1 cellular context compared by ENCODE assay signal in genomic region chr3:48188266-48189201, GRCh38.
TF ChIP-seq lines count a peak whose summit lies in the region.

Gene CDC25A (minus strand): TSS chr3:48188417. CDS start chr3:48187947, 470 bp downstream.

TF ChIP-seq in HEK293, 187 proteins besides CTCF, POLR2A, EP300 and RAD21 (continued from another document and continues in another):
- no peak for TF ChIP-seq PRDM2 (tag by site-specific recombination; IDR thresholded peaks at IDR 0.05; ENCODE audit: borderline replicate concordance)
- TF ChIP-seq ZBTB26 (tag by site-specific recombination; optimal IDR thresholded peaks at IDR 0.05): peak; percentile 13
- TF ChIP-seq IKZF3 (tag by site-specific recombination; IDR thresholded peaks at IDR 0.05): no peak
- no peak for TF ChIP-seq ZNF404 (tag by site-specific recombination; IDR thresholded peaks at IDR 0.05)
- TF ChIP-seq PRDM10 (tag by site-specific recombination; IDR thresholded peaks at IDR 0.05): peak; percentile 71
- no peak for TF ChIP-seq ZNF426 (tag by site-specific recombination; IDR thresholded peaks at IDR 0.05)
- no peak for TF ChIP-seq ZNF48 (tag by site-specific recombination; IDR thresholded peaks at IDR 0.05)
- no peak for TF ChIP-seq ZNF776 (tag by site-specific recombination; IDR thresholded peaks at IDR 0.05; ENCODE audit: borderline replicate concordance)
- peak; percentile 92 for TF ChIP-seq ZBTB10 (tag by site-specific recombination; IDR thresholded peaks at IDR 0.05)
- TF ChIP-seq ZNF747 (tag by site-specific recombination; IDR thresholded peaks at IDR 0.05): no peak
- TF ChIP-seq MZF1 (tag by site-specific recombination; IDR thresholded peaks at IDR 0.05; ENCODE audit: borderline replicate concordance): no peak
- no peak for TF ChIP-seq ZNF19 (tag by site-specific recombination; IDR thresholded peaks at IDR 0.05; ENCODE audit: low read depth)
- TF ChIP-seq BCL11B (tag by site-specific recombination; IDR thresholded peaks at IDR 0.05; ENCODE audit: low read depth): no peak
- TF ChIP-seq ZNF18 (tag by site-specific recombination; IDR thresholded peaks at IDR 0.05): no peak
- TF ChIP-seq ZBTB8A (tag by site-specific recombination; IDR thresholded peaks at IDR 0.05): no peak
- TF ChIP-seq REPIN1 (tag by site-specific recombination; IDR thresholded peaks at IDR 0.05; ENCODE audit: low read depth): no peak
- TF ChIP-seq SALL2 (tag by site-specific recombination; IDR thresholded peaks at IDR 0.05; ENCODE audit: borderline replicate concordance): no peak
- TF ChIP-seq PATZ1 (tag by site-specific recombination; IDR thresholded peaks at IDR 0.05): peak; percentile 82
- TF ChIP-seq MYNN (tag by site-specific recombination; IDR thresholded peaks at IDR 0.05; ENCODE audit: borderline replicate concordance): 0 out of 2 replicates have a peak, but pooled peaks have one; percentile 27
- no peak for TF ChIP-seq ZNF623 (tag by site-specific recombination; IDR thresholded peaks at IDR 0.05)
- no peak for TF ChIP-seq ZNF791 (tag by site-specific recombination; IDR thresholded peaks at IDR 0.05)
- no peak for TF ChIP-seq ZNF626 (tag by site-specific recombination; IDR thresholded peaks at IDR 0.05)
- TF ChIP-seq ZNF335 (tag by site-specific recombination; conservative IDR thresholded peaks at IDR 0.05): peak; percentile 89
- no peak for TF ChIP-seq ZFP41 (tag by site-specific recombination; IDR thresholded peaks at IDR 0.05; ENCODE audit: borderline replicate concordance)
- TF ChIP-seq ZBTB11 (tag by site-specific recombination; conservative IDR thresholded peaks at IDR 0.05; ENCODE audit: low read depth): no peak
- no peak for TF ChIP-seq HIC1 (tag by site-specific recombination; IDR thresholded peaks at IDR 0.05)
- no peak for TF ChIP-seq AEBP2 (tag by site-specific recombination; IDR thresholded peaks at IDR 0.05; ENCODE audit: borderline replicate concordance)
